In the genomic region with DNA sequence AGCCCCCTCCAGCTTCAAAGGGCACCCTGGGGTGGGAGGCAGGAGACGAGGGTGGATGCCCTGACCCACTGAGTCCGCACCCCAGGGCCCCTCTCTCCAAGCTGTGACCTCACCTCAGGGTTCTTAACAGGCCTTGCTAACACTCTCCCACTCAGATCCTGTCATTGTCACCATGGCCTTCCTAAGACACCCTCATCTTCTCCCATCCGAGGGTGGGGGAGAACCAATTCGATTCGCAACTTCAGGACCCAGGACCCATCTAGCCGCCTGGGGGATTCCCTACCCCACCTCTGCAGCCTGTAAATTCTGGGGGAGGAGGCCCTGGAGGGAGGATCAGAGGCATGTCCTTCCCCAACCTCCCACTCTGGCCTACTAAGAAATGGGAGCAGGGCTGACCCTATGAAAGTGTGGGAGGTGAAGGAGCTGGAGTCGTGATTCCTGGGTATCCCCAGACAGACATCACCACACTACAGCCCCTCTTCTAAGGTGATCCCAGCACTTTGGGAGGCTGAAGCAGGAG, we compare ENCODE assay signal across 10 cellular contexts. TPM values are rescaled to one million over a fixed set of nuclear protein-coding genes. Genes with fewer than 3 reads are reported as not detected.
DNase-seq lines count a peak whose midpoint lies in the region; ATAC-seq and TF ChIP-seq lines count a peak whose summit lies in the region.
"Had no signal": no experiment of that assay in that cellular context is flagged by ENCODE, and none has a peak within 500 bp of the region (broad histone marks: within the 10 kb centered on the region; RNA-seq: fewer than 3 reads in every experiment).

No MANE protein-coding gene starts in this region.

- no peaks in the 10 kb centered on the region for H3K9me3 Mint-ChIP-seq in effector memory CD8-positive, alpha-beta T cell
- H3K9me3 Mint-ChIP-seq in stimulated activated effector memory CD8-positive, alpha-beta T cell treated with anti-CD3 and anti-CD28 coated beads, Interleukin-12 subunit alpha, Interleukin-12 subunit beta, amount 100 ng/mL, for 72 hours, result no peaks in the 10 kb centered on the region

- no peaks in the 10 kb centered on the region for H3K9me2 ChIP-seq in SK-N-SH

- CTCF ChIA-PET in SK-N-SH (lab: Yijun Ruan, JAX), result interaction anchor here (1.2 to 2.6 kb wide), 5 partner anchors 8 to 50 kb away, joined by 3 to 20 read pairs (median 9); a partner anchor contains a TSS

- H3K27me3 ChIP-seq in SK-N-SH (ENCODE audit: insufficient read depth), result no peaks in the 10 kb centered on the region

- no peak for TF ChIP-seq CTCF in SK-N-SH (IDR thresholded peaks at IDR 0.05)

- TF ChIP-seq RAD21 in SK-N-SH (IDR thresholded peaks at IDR 0.05; ENCODE audit: low read length), result no peak

- H3K9me3 ChIP-seq in SK-N-SH, result no peaks in the 10 kb centered on the region

- H3K27me3 Mint-ChIP-seq in effector memory CD8-positive, alpha-beta T cell, result no peaks in the 10 kb centered on the region

- no peak overlapping the region for H3K4me3 ChIP-seq in SK-N-SH (ENCODE audit: low read depth in 2 of 2, low read length in 1 of 2)

- TF ChIP-seq EP300 in SK-N-SH (IDR thresholded peaks at IDR 0.05; ENCODE audit: borderline replicate concordance in 1 of 2, low read depth in 1 of 2, low read length in 1 of 2), result no peak

- no peak overlapping the region for H3K9ac ChIP-seq in SK-N-SH

- H2AFZ ChIP-seq in SK-N-SH (ENCODE audit: low read depth), result no peak overlapping the region

- peaks cover 46% of the 10 kb centered on the region for H3K36me3 Mint-ChIP-seq in effector memory CD8-positive, alpha-beta T cell (ENCODE audit: insufficient read depth)
- H3K36me3 Mint-ChIP-seq in stimulated activated effector memory CD8-positive, alpha-beta T cell treated with anti-CD3 and anti-CD28 coated beads, Interleukin-12 subunit alpha, Interleukin-12 subunit beta, amount 100 ng/mL, for 72 hours, result peaks cover 61% of the 10 kb centered on the region

- peaks cover 0 to 15% of the 10 kb centered on the region in 2 experiments; a peak in 1 of 4 replicates for H3K4me1 ChIP-seq in SK-N-SH (ENCODE audit: control insufficient read depth in 1 of 2, insufficient read depth in 2 of 2, low read depth in 1 of 2, low read length in 1 of 2)

- H3K36me3 ChIP-seq in SK-N-SH (replicated peaks in 1 of 2; ENCODE audit: control insufficient read depth in 1 of 2, insufficient read depth in 2 of 2, low read length in 1 of 2), result peaks cover 7 to 18% of the 10 kb centered on the region in 2 experiments

- peak; percentile 15 for ATAC-seq in SK-N-SH treated with all-trans-retinoic acid at 6 μM for 48 hours
- peak; percentile 27 for ATAC-seq in HG03342 (IDR thresholded peaks at IDR 0.05; ENCODE audit: unreplicated experiment)
- ATAC-seq in effector memory CD8-positive, alpha-beta T cell (replicated peaks), result peak; percentile 16
- peak; percentile 67 for ATAC-seq in stimulated activated effector memory CD8-positive, alpha-beta T cell treated with anti-CD3 and anti-CD28 coated beads, Interleukin-12 subunit alpha, Interleukin-12 subunit beta, amount 100 ng/mL, for 72 hours
- ATAC-seq in HG03039 (IDR thresholded peaks at IDR 0.05; ENCODE audit: unreplicated experiment), result no peak

- H3K4me3 Mint-ChIP-seq in effector memory CD8-positive, alpha-beta T cell, result peak overlapping the region; percentile 74 to 79
- peak overlapping the region; percentile 74 for H3K4me3 Mint-ChIP-seq in stimulated activated effector memory CD8-positive, alpha-beta T cell treated with anti-CD3 and anti-CD28 coated beads, Interleukin-12 subunit alpha, Interleukin-12 subunit beta, amount 100 ng/mL, for 72 hours

- peak overlapping the region in 1 of 2 experiments; percentile 31; a peak in 1 of 4 replicates for H3K27ac ChIP-seq in SK-N-SH (ENCODE audit: low read depth in 2 of 2, low read length in 1 of 2)
- H3K27ac ChIP-seq: 22Rv1 had no signal

- no peak overlapping the region for H3K4me2 ChIP-seq in SK-N-SH

- POLR2A ChIA-PET in SK-N-SH (lab: Yijun Ruan, JAX), result interaction anchor here (1.0 to 1.9 kb wide), 4 partner anchors 8 to 37 kb away, joined by 3 to 12 read pairs (median 4); a partner anchor contains a TSS

- H3F3A ChIP-seq in SK-N-SH (replicated peaks; ENCODE audit: insufficient read depth), result peaks cover 16% of the 10 kb centered on the region

- peaks cover 28% of the 10 kb centered on the region in 2 donors for H3K4me1 Mint-ChIP-seq in effector memory CD8-positive, alpha-beta T cell (ENCODE audit: low read depth in 2 of 2)
- H3K4me1 Mint-ChIP-seq in stimulated activated effector memory CD8-positive, alpha-beta T cell treated with anti-CD3 and anti-CD28 coated beads, Interleukin-12 subunit alpha, Interleukin-12 subunit beta, amount 100 ng/mL, for 72 hours, result peaks cover 45% of the 10 kb centered on the region

- H4K20me1 ChIP-seq in SK-N-SH (ENCODE audit: insufficient read depth), result 0 out of 2 replicates have a peak, but pooled peaks cover 5% of the 10 kb centered on the region

- no peak for DNase-seq in SK-N-SH
- DNase-seq in effector memory CD8-positive, alpha-beta T cell, result no peak
- no peak for DNase-seq in stimulated activated effector memory CD8-positive, alpha-beta T cell treated with anti-CD3 and anti-CD28 coated beads, Interleukin-12 subunit alpha, Interleukin-12 subunit beta, amount 100 ng/mL, for 72 hours (ENCODE audit: low spot score in 2 of 2)
- DNase-seq in dermis blood vessel endothelial cell, result no peak
- no peak for DNase-seq in NCI-H774 (lab: John Stamatoyannopoulos, UW)
- DNase-seq: NCI-H1694 had no signal

- WGBS in SK-N-SH (ENCODE audit: low lambda C conversion rate), result 97% methylated on average over 7 of the region's 7 CpGs

- H3K27ac Mint-ChIP-seq in effector memory CD8-positive, alpha-beta T cell, result peak overlapping the region; percentile 79 to 86
- peak overlapping the region; percentile 96 for H3K27ac Mint-ChIP-seq in stimulated activated effector memory CD8-positive, alpha-beta T cell treated with anti-CD3 and anti-CD28 coated beads, Interleukin-12 subunit alpha, Interleukin-12 subunit beta, amount 100 ng/mL, for 72 hours

- no peaks in the 10 kb centered on the region for H3K79me2 ChIP-seq in SK-N-SH (ENCODE audit: insufficient read depth)

TF ChIP-seq in SK-N-SH treated with all-trans-retinoic acid at 6 μM for 48 hours, 23 proteins besides CTCF, POLR2A, EP300 and RAD21 (continues in another document):
- TF ChIP-seq ZNF70 (CRISPR knock-in tag; IDR thresholded peaks at IDR 0.05) (no peak), ZC3H10 (CRISPR knock-in tag; IDR thresholded peaks at IDR 0.05) (no peak), GLIS3 (CRISPR knock-in tag; IDR thresholded peaks at IDR 0.05) (no peak), ESRRG (CRISPR knock-in tag; IDR thresholded peaks at IDR 0.05) (no peak), ISL1 (CRISPR knock-in tag; IDR thresholded peaks at IDR 0.05) (no peak), ZFP3 (CRISPR knock-in tag; IDR thresholded peaks at IDR 0.05) (no peak), ARNTL (CRISPR knock-in tag; IDR thresholded peaks at IDR 0.05; ENCODE audit: borderline replicate concordance, low read depth) (no peak), RARB (CRISPR knock-in tag; IDR thresholded peaks at IDR 0.05) (no peak), TOX (CRISPR knock-in tag; IDR thresholded peaks at IDR 0.05; ENCODE audit: borderline replicate concordance) (no peak)

TF ChIP-seq in SK-N-SH, 30 proteins besides CTCF, POLR2A, EP300 and RAD21:
- TF ChIP-seq CHD2 (IDR thresholded peaks at IDR 0.05; ENCODE audit: low read length, partially characterized antibody), result no peak
- TF ChIP-seq, protein P1, sequence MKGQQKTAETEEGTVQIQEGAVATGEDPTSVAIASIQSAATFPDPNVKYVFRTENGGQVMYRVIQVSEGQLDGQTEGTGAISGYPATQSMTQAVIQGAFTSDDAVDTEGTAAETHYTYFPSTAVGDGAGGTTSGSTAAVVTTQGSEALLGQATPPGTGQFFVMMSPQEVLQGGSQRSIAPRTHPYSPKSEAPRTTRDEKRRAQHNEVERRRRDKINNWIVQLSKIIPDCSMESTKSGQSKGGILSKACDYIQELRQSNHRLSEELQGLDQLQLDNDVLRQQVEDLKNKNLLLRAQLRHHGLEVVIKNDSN (IDR thresholded peaks at IDR 0.05; ENCODE audit: borderline replicate concordance, low read depth), result no peak
- no peak for TF ChIP-seq JUND (IDR thresholded peaks at IDR 0.05)
- no peak for TF ChIP-seq EZH2phosphoT487 (IDR thresholded peaks at IDR 0.05; ENCODE audit: borderline replicate concordance, low read depth)
- no peak for TF ChIP-seq RXRA (IDR thresholded peaks at IDR 0.05; ENCODE audit: borderline replicate concordance, low read depth)
- TF ChIP-seq MXI1 (IDR thresholded peaks at IDR 0.05; ENCODE audit: low read depth, low read length), result no peak
- no peak for TF ChIP-seq TCF12 (IDR thresholded peaks at IDR 0.05)

RNA-seq across cellular contexts. Expression of a gene that starts 17.4 kb away (rescaled TPM):
- polyA plus RNA-seq in SK-N-SH (2012; rRNA removed), result 67.0 and 108 TPM in 2 replicates
- 70.8 and 98.8 TPM in 2 replicates for polyA plus RNA-seq in SK-N-SH (2012; cell fraction: cytosol; rRNA removed)
- polyA plus RNA-seq in SK-N-SH (2012; cell fraction: nucleus; rRNA removed), result 83.2 and 87.9 TPM in 2 replicates
- total RNA-seq in dermis blood vessel endothelial cell, result 65.7 and 124 TPM in 2 replicates

RNA-seq across cellular contexts. Expression of a gene that starts 52.5 kb away (rescaled TPM):
- 11.2 and 12.5 TPM in 2 replicates for polyA plus RNA-seq in SK-N-SH (2012; rRNA removed)
- polyA plus RNA-seq in SK-N-SH (2012; cell fraction: cytosol; rRNA removed), result 15.5 and 18.3 TPM in 2 replicates
- 4.7 and 5.6 TPM in 2 replicates for polyA plus RNA-seq in SK-N-SH (2012; cell fraction: nucleus; rRNA removed)
- total RNA-seq in dermis blood vessel endothelial cell, result 3.6 and 4.6 TPM in 2 replicates

RNA-seq across cellular contexts. Expression of a gene that starts 52.8 kb away (rescaled TPM):
- polyA plus RNA-seq in SK-N-SH (2012; rRNA removed), result 10.2 and 10.6 TPM in 2 replicates
- 4.6 and 7.4 TPM in 2 replicates for polyA plus RNA-seq in SK-N-SH (2012; cell fraction: cytosol; rRNA removed)
- polyA plus RNA-seq in SK-N-SH (2012; cell fraction: nucleus; rRNA removed), result 26.6 and 27.1 TPM in 2 replicates
- 7.1 and 13.7 TPM in 2 replicates for total RNA-seq in dermis blood vessel endothelial cell
